9 cellular contexts compared by ENCODE assay signal in genomic region chr21:37712204-37712934, GRCh38.
DNase-seq lines count a peak whose midpoint lies in the region; TF ChIP-seq lines count a peak whose summit lies in the region.
"Had no signal": no experiment of that assay in that cellular context is flagged by ENCODE, and none has a peak within 500 bp of the region (broad histone marks: within the 10 kb centered on the region; RNA-seq: fewer than 3 reads in every experiment).

No MANE protein-coding gene starts in this region.

- H4K20me1 ChIP-seq in OCI-LY7 (ENCODE audit: insufficient read depth, low read length) = no peaks in the 10 kb centered on the region

- no peak overlapping the region for H3K4me3 Mint-ChIP-seq in activated naive CD8-positive, alpha-beta T cell treated with anti-CD3 and anti-CD28 coated beads for 36 hours
- H3K4me3 Mint-ChIP-seq: stimulated activated naive CD8-positive, alpha-beta T cell treated with anti-CD3 and anti-CD28 coated beads, Interleukin-15, Interleukin-2, amounts not matched to agents 100 ng/mL and 50 ng/mL, for 24 hours had no signal

- H3K79me2 ChIP-seq in OCI-LY7 (ENCODE audit: insufficient read depth, low read depth, low read length) = no peaks in the 10 kb centered on the region

- TF ChIP-seq CTCF in GM20000 (IDR thresholded peaks at IDR 0.05; ENCODE audit: extremely low read depth, missing control alignments) (peak; percentile 93), OCI-LY7 (conservative IDR thresholded peaks at IDR 0.05; ENCODE audit: low read length) (peak; percentile 84), left ventricle myocardium inferior (IDR thresholded peaks at IDR 0.05; ENCODE audit: borderline replicate concordance) (peak; percentile 83), retinal pigment epithelial cell (conservative IDR thresholded peaks at IDR 0.05; ENCODE audit: low read depth, low read length) (peak; percentile 99)

- H3K36me3 ChIP-seq in OCI-LY7 (ENCODE audit: insufficient read depth, low read length) = no peaks in the 10 kb centered on the region
- H3K36me3 ChIP-seq in left ventricle myocardium inferior = no peaks in the 10 kb centered on the region

- no TSS peak for BruUV-seq in OCI-LY7 (replicated peaks; lab: Mats Ljungman, UMichigan)

- no peak overlapping the region for H3K4me2 ChIP-seq in OCI-LY7 (ENCODE audit: low read length)

- no peaks in the 10 kb centered on the region for H3K9me3 Mint-ChIP-seq in activated naive CD8-positive, alpha-beta T cell treated with anti-CD3 and anti-CD28 coated beads for 36 hours
- H3K9me3 Mint-ChIP-seq: stimulated activated naive CD8-positive, alpha-beta T cell treated with anti-CD3 and anti-CD28 coated beads, Interleukin-15, Interleukin-2, amounts not matched to agents 100 ng/mL and 50 ng/mL, for 24 hours had no signal

- no peaks in the 10 kb centered on the region for H3K9me3 ChIP-seq in OCI-LY7 (ENCODE audit: low read length)
- H3K9me3 ChIP-seq in left ventricle myocardium inferior (replicated peaks) = no peaks in the 10 kb centered on the region

- H3K4me1 ChIP-seq in OCI-LY7 (ENCODE audit: insufficient read depth, low read length, poor library complexity, severe bottlenecking) (no peaks in the 10 kb centered on the region), left ventricle myocardium inferior (peaks cover 16% of the 10 kb centered on the region)

- intact Hi-C loops in OCI-LY7 (cut with micrococcal nuclease; ENCODE audit: unreplicated experiment) = loop anchor here (2.0 kb wide), 1 partner anchor 414 kb away; no protein-coding TSS in a partner anchor
- intact Hi-C loops in left ventricle myocardium inferior (cut with micrococcal nuclease) = loop anchor here (10.0 kb wide), 1 partner anchor 192 kb away; no protein-coding TSS in a partner anchor

- H3K27ac ChIP-seq in OCI-LY7 (ENCODE audit: low read depth, low read length, poor library complexity, severe bottlenecking) = no peak overlapping the region
- peak overlapping the region; percentile 73 for H3K27ac ChIP-seq in left ventricle myocardium inferior (replicated peaks)

- H3K27me3 ChIP-seq in left ventricle myocardium inferior (ENCODE audit: low read depth) = no peaks in the 10 kb centered on the region

- in situ Hi-C loops in Caki2 (cut with HindIII; ENCODE audit: low pct_unique_long_range_greater_than_20kb, low sequenced_read_pairs) = no loop called here

- H3K36me3 Mint-ChIP-seq in activated naive CD8-positive, alpha-beta T cell treated with anti-CD3 and anti-CD28 coated beads for 36 hours = no peaks in the 10 kb centered on the region

- no peak overlapping the region for H2AFZ ChIP-seq in OCI-LY7 (ENCODE audit: low read length)

- H3K27ac Mint-ChIP-seq in activated naive CD8-positive, alpha-beta T cell treated with anti-CD3 and anti-CD28 coated beads for 36 hours = no peak overlapping the region
- H3K27ac Mint-ChIP-seq: stimulated activated naive CD8-positive, alpha-beta T cell treated with anti-CD3 and anti-CD28 coated beads, Interleukin-15, Interleukin-2, amounts not matched to agents 100 ng/mL and 50 ng/mL, for 24 hours had no signal

- POLR2A ChIA-PET in OCI-LY7 (lab: Charles Lee) = interaction anchor here (0.6 to 0.8 kb wide), 3 partner anchors 50 to 403 kb away, joined by 4 to 8 read pairs (median 5); no protein-coding TSS in a partner anchor

- CTCF ChIA-PET in OCI-LY7 (lab: Charles Lee; ENCODE audit: unreplicated experiment) = interaction anchor here (0.5 to 0.7 kb wide), 2 partner anchors 414 to 416 kb away, joined by 3 to 4 read pairs; no protein-coding TSS in a partner anchor

- peaks cover 28% of the 10 kb centered on the region for H3K27me3 Mint-ChIP-seq in activated naive CD8-positive, alpha-beta T cell treated with anti-CD3 and anti-CD28 coated beads for 36 hours

- DNase-seq in Caki2 (ENCODE audit: low read depth) (peak; percentile 57), GM20000 (ENCODE audit: low spot score) (peak; percentile 69), OCI-LY7 (ENCODE audit: low spot score) (peak; percentile 68), left ventricle myocardium inferior (peak; percentile 50), retinal pigment epithelial cell (ENCODE audit: low read depth) (peak; percentile 13), KG1 (lab: John Stamatoyannopoulos, UW) (no peak)
- DNase-seq in Jurkat, Clone E6-1 (ENCODE audit: low read depth, low spot score) = peak; percentile 32
- DNase-seq in activated naive CD8-positive, alpha-beta T cell treated with anti-CD3 and anti-CD28 coated beads for 36 hours = peak; percentile 34

- no peak overlapping the region for H3K4me3 ChIP-seq in Jurkat, Clone E6-1 (ENCODE audit: low read length)
- H3K4me3 ChIP-seq in OCI-LY7 (ENCODE audit: low read depth, low read length, poor library complexity, severe bottlenecking) = no peak overlapping the region
- no peak overlapping the region for H3K4me3 ChIP-seq in left ventricle myocardium inferior
- H3K4me3 ChIP-seq in retinal pigment epithelial cell (ENCODE audit: low read length) = no peak overlapping the region

- no peaks in the 10 kb centered on the region for H3K9me2 ChIP-seq in OCI-LY7 (ENCODE audit: insufficient read depth, low read length)

- H3K4me1 Mint-ChIP-seq in activated naive CD8-positive, alpha-beta T cell treated with anti-CD3 and anti-CD28 coated beads for 36 hours = no peaks in the 10 kb centered on the region
